1 cellular context compared by ENCODE assay signal in genomic region chr19:49950590-49950948, GRCh38.
TF ChIP-seq lines count a peak whose summit lies in the region.

No MANE protein-coding gene starts in this region.

TF ChIP-seq in HepG2, 621 proteins besides CTCF, POLR2A, EP300 and RAD21:
- TF ChIP-seq RARA (CRISPR knock-in tag; IDR thresholded peaks at IDR 0.05) (no peak), NPAS2 (CRISPR knock-in tag; IDR thresholded peaks at IDR 0.05; ENCODE audit: borderline replicate concordance) (no peak), FOXK2 (IDR thresholded peaks at IDR 0.05) (no peak), ZNF20 (CRISPR knock-in tag; IDR thresholded peaks at IDR 0.05) (no peak), FOXA3 (CRISPR knock-in tag; IDR thresholded peaks at IDR 0.05) (no peak), ZBTB25 (CRISPR knock-in tag; IDR thresholded peaks at IDR 0.05) (no peak), MXD1 (CRISPR knock-in tag; IDR thresholded peaks at IDR 0.05) (no peak), ZNF616 (CRISPR knock-in tag; IDR thresholded peaks at IDR 0.05; ENCODE audit: low read depth) (no peak), CHCHD3 (CRISPR knock-in tag; IDR thresholded peaks at IDR 0.05) (no peak), PPARG (CRISPR knock-in tag; conservative IDR thresholded peaks at IDR 0.05) (no peak)
TF ChIP-seq in HepG2: peak in this region for 0.
